ENCODE assay signal across 10 cellular contexts in the genomic region with DNA sequence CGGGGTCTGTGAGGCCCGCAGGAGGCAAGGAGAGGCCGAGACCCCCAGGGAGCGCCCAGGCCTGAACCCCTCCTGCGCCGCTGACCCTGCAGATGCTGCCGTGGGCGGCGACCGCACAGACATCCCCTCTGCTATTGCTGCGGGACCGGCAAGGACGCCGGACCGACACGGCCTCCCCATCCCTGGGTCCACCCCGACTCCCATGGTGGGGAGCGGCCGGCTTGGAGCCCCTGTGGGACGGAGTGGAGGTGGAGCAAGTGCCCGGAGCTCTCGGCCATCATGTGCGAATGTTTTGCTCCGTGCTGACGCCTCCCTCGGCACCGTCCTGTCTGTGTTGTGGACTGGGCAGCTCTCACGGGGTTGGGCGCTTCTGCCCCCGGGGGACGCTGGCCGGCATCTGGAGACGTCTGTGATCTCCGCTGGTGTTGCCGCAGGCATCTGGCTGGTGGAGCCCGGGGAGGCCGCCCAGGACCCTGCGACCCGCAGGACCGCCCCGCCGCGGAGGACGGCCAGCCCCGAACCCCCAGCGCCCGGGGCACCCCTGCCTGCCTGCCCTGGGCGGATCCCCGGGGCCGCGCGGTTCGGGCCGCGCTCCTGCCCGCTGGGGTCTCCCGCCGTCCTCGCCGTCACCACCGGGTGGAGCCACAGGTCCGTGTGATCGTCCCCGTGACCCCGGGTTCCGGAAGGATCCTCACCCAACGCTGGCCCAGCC. TPM values are rescaled to one million over a fixed set of nuclear protein-coding genes. Genes with fewer than 3 reads are reported as not detected.
DNase-seq lines count a peak whose midpoint lies in the region; ATAC-seq and TF ChIP-seq lines count a peak whose summit lies in the region.
"Had no signal": no experiment of that assay in that cellular context is flagged by ENCODE, and none has a peak within 500 bp of the region (broad histone marks: within the 10 kb centered on the region; RNA-seq: fewer than 3 reads in every experiment).

No MANE protein-coding gene starts in this region.

- H3K36me3 ChIP-seq in ES-I3 (ENCODE audit: insufficient read depth, low read length) (no peaks in the 10 kb centered on the region), sigmoid colon (no peaks in the 10 kb centered on the region)

- no peaks in the 10 kb centered on the region for H3K27me3 ChIP-seq in right cardiac atrium (ENCODE audit: control insufficient read depth, insufficient read depth)
- H3K27me3 ChIP-seq in sigmoid colon = peaks cover 29 to 67% (median 55%) of the 10 kb centered on the region in 3 donors

- peak overlapping the region; percentile 37 for H3K9ac ChIP-seq in ES-I3 (ENCODE audit: low read depth, low read length)

- H3K4me3 ChIP-seq in right cardiac atrium (ENCODE audit: low read length) (no peak overlapping the region), sigmoid colon (peak overlapping the region in 1 of 4 donors; percentile 22)

- peak; percentile 66 to 77 for ATAC-seq in right cardiac atrium
- no peak for ATAC-seq in GM21825 (IDR thresholded peaks at IDR 0.05; ENCODE audit: unreplicated experiment)
- no peak for ATAC-seq in GM18517 (IDR thresholded peaks at IDR 0.05; ENCODE audit: unreplicated experiment)
- no peak for ATAC-seq in GM18519 (IDR thresholded peaks at IDR 0.05; ENCODE audit: low FRiP score, unreplicated experiment)

- H3K4me1 ChIP-seq in ES-I3 (ENCODE audit: insufficient read depth, low read length) (peaks cover 4% of the 10 kb centered on the region; the same call in 1 of the 2 replicates), right cardiac atrium (ENCODE audit: control insufficient read depth, insufficient read depth, low read length) (no peaks in the 10 kb centered on the region), sigmoid colon (peaks cover 0 to 25% (median 17%) of the 10 kb centered on the region in 4 donors)

- intact Hi-C loops in right cardiac atrium (cut with DNase I) (loop anchor here in 3 of 4 donors (2.0 to 5.0 kb wide), 3 partner anchors 239 to 244 kb away; no protein-coding TSS in a partner anchor), sigmoid colon (cut with DNase I) (loop anchor here (2.0 kb wide), 2 partner anchors 241 to 289 kb away; no protein-coding TSS in a partner anchor)

- 10% methylated on average over 67 of the region's 67 CpGs for WGBS in right cardiac atrium
- WGBS in sigmoid colon, 2 donors = 13% methylated on average over 67 of the region's 67 CpGs

- no peaks in the 10 kb centered on the region for H3K9me3 ChIP-seq in ES-I3 (ENCODE audit: control insufficient read depth, insufficient read depth, low read length)
- no peaks in the 10 kb centered on the region for H3K9me3 ChIP-seq in right cardiac atrium (ENCODE audit: control insufficient read depth, low read length)
- H3K9me3 ChIP-seq in sigmoid colon = no peaks in the 10 kb centered on the region

- TF ChIP-seq EP300 in sigmoid colon (IDR thresholded peaks at IDR 0.05) = no peak

- H3K27ac ChIP-seq in right cardiac atrium (ENCODE audit: low read length) = no peak overlapping the region
- no peak overlapping the region for H3K27ac ChIP-seq in sigmoid colon

- DNase-seq in OCI-M1 (lab: John Stamatoyannopoulos, UW) = peak; percentile 4
- DNase-seq in activated naive CD4-positive, alpha-beta T cell treated with anti-CD3 and anti-CD28 coated beads, Interleukin-2, amount 50 U/mL, for 16 hours = peak; percentile 67
- peak in 2 of 3 donors; percentile 83 to 85 for DNase-seq in right cardiac atrium
- DNase-seq in sigmoid colon = no peak

- no peak for TF ChIP-seq POLR2A in sigmoid colon (IDR thresholded peaks at IDR 0.05)

- peak in 3 of 4 experiments; percentile 22 to 57 (median 23) for TF ChIP-seq CTCF in sigmoid colon (IDR thresholded peaks at IDR 0.05)

RNA-seq across cellular contexts. Expression of a gene that starts 12.8 kb away (rescaled TPM):
- total RNA-seq in right cardiac atrium (not detected), sigmoid colon (not detected)
- polyA plus RNA-seq in right cardiac atrium (not detected), sigmoid colon (1 to 10 TPM in 1 of 3 donors, under 1 TPM in 2; 0.47 to 1.2 (median 0.92) TPM)
- total RNA-seq: T-helper 2 cell treated with Interferon-gamma antibody and Interleukin-4, amounts not matched to agents 100 ng/mL and 5 ng/mL, for 36 hours; temporal lobe had no signal

RNA-seq across cellular contexts. Expression of a gene that starts 24.9 kb away (rescaled TPM):
- total RNA-seq in right cardiac atrium (1 to 10 TPM; 4.0 to 6.9 (median 4.9) TPM), sigmoid colon (1 to 10 TPM; 2.8 to 7.7 (median 5.1) TPM)
- polyA plus RNA-seq in right cardiac atrium (3.4 TPM), sigmoid colon (10 to 100 TPM in 1 of 3 donors, 1 to 10 TPM in 2; 1.8 to 29.2 (median 1.8) TPM)

RNA-seq across cellular contexts. Expression of a gene that starts 25.2 kb away (rescaled TPM):
- 10 to 100 TPM in 2 of 4 donors, 1 to 10 TPM in 2; 9.3 to 11.8 (median 9.9) TPM for total RNA-seq in right cardiac atrium
- polyA plus RNA-seq in right cardiac atrium = 11.5 TPM
- total RNA-seq in sigmoid colon = 10 to 100 TPM; 10.7 to 20.2 (median 13.2) TPM
- 10 to 100 TPM; 14.4 to 31.1 (median 17.3) TPM for polyA plus RNA-seq in sigmoid colon

RNA-seq across cellular contexts. Expression of a gene that starts 52.8 kb away (rescaled TPM):
- total RNA-seq in right cardiac atrium (1 to 10 TPM in 2 of 4 donors, under 1 TPM in 1, not detected in 1; 0.92 to 3.1 (median 1.0) TPM), sigmoid colon (under 1 TPM in 1 of 4 donors, not detected in 3; 0.54 TPM)
- polyA plus RNA-seq in right cardiac atrium (not detected), sigmoid colon (1 to 10 TPM; 1.2 to 3.5 (median 1.2) TPM)
- total RNA-seq: temporal lobe had no signal

Comparison
In these comparisons a context has a peak if more than half of its experiments do, and no peak if none do; other contexts are left out.
1. ATAC-seq: peak in right cardiac atrium (2 of 2); none in GM21825 (single experiment), GM18517 (single experiment) and GM18519 (single experiment).